ENCODE assay signal across 17 cellular contexts in the genomic region with DNA sequence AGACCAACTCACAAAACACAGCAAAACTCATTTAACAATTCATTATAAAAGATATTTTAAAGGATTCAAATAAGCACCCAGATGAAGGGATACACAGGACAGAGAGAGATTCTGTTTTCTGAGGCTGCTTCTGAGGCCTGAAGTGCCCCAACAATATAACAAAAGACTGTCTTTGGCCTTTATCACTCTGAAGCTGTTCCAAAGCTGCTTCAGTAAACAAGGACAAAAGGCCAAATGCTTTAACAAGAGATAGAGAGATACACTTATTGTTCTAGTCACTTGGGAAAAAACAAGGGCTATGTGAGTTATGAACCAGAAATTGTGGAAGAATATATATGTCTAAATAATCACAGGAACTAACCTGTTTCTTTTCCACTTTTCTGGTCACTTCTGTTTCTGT.
DNase-seq lines count a peak whose midpoint lies in the region; ATAC-seq and TF ChIP-seq lines count a peak whose summit lies in the region.
"Had no signal": no experiment of that assay in that cellular context is flagged by ENCODE, and none has a peak within 500 bp of the region (broad histone marks: within the 10 kb centered on the region; RNA-seq: fewer than 3 reads in every experiment).

No MANE protein-coding gene starts in this region.

- no peak for TF ChIP-seq CTCF in heart left ventricle (IDR thresholded peaks at IDR 0.05)
- TF ChIP-seq CTCF in endodermal cell (conservative IDR thresholded peaks at IDR 0.05): no peak
- no peak for TF ChIP-seq CTCF in neural progenitor cell (IDR thresholded peaks at IDR 0.05)

- no peak for TF ChIP-seq POLR2A in heart left ventricle (IDR thresholded peaks at IDR 0.05)

- ATAC-seq in heart left ventricle: no peak
- ATAC-seq in left ventricle myocardium superior: no peak
- no peak for ATAC-seq in GM18511 (IDR thresholded peaks at IDR 0.05; ENCODE audit: unreplicated experiment)
- no peak for ATAC-seq in HG03139 (IDR thresholded peaks at IDR 0.05; ENCODE audit: unreplicated experiment)
- ATAC-seq in HG03280 (IDR thresholded peaks at IDR 0.05; ENCODE audit: unreplicated experiment): no peak
- ATAC-seq: HCT116 had no signal

- H3K9me3 Mint-ChIP-seq in endodermal cell (peaks cover 16% of the 10 kb centered on the region), neural progenitor cell (peaks cover 6% of the 10 kb centered on the region)

- H3K4me1 ChIP-seq in heart left ventricle (peaks cover 0 to 18% (median 5%) of the 10 kb centered on the region in 12 donors), endodermal cell (ENCODE audit: control insufficient read depth, insufficient read depth, low read length) (peaks cover 18% of the 10 kb centered on the region), neural progenitor cell (peaks cover 36% of the 10 kb centered on the region)
- H3K4me1 ChIP-seq: BLaER1, Caco-2 had no signal

- H3K4me3 Mint-ChIP-seq in endodermal cell (peak overlapping the region; percentile 20), neural progenitor cell (no peak overlapping the region)
- H3K4me3 Mint-ChIP-seq: CD8-positive, alpha-beta memory T cell had no signal

- H3K9ac ChIP-seq in endodermal cell (ENCODE audit: extremely low read depth, low read length, poor library complexity, severe bottlenecking) (no peak overlapping the region), neural progenitor cell (no peak overlapping the region)
- H3K9ac ChIP-seq: BLaER1 had no signal

- H3K79me2 ChIP-seq in neural progenitor cell (ENCODE audit: low read depth): no peaks in the 10 kb centered on the region

- intact Hi-C loops in heart left ventricle (cut with DNase I): no loop called here
- intact Hi-C loops in left ventricle myocardium superior (cut with micrococcal nuclease): no loop called here

- H3K27ac ChIP-seq in heart left ventricle (peak overlapping the region in 9 of 12 donors; percentile 7 to 53 (median 31)), endodermal cell (ENCODE audit: low read depth, low read length) (no peak overlapping the region), neural progenitor cell (no peak overlapping the region)
- H3K27ac ChIP-seq: 22Rv1, BLaER1 had no signal

- H3F3A ChIP-seq in neural progenitor cell (ENCODE audit: low read depth): peaks cover 7% of the 10 kb centered on the region

- peaks cover 2% of the 10 kb centered on the region for H3K36me3 Mint-ChIP-seq in endodermal cell (ENCODE audit: low read depth)
- no peaks in the 10 kb centered on the region for H3K36me3 Mint-ChIP-seq in neural progenitor cell
- H3K36me3 Mint-ChIP-seq: CD8-positive, alpha-beta memory T cell had no signal

- H3K4me2 ChIP-seq in neural progenitor cell: peak overlapping the region; percentile 17
- H3K4me2 ChIP-seq: BLaER1 had no signal

- H3K36me3 ChIP-seq in heart left ventricle (no peaks in the 10 kb centered on the region), endodermal cell (ENCODE audit: control insufficient read depth, insufficient read depth, low read length) (no peaks in the 10 kb centered on the region), neural progenitor cell (no peaks in the 10 kb centered on the region)
- H3K36me3 ChIP-seq: BLaER1 had no signal

- H3K27ac Mint-ChIP-seq in endodermal cell: no peak overlapping the region
- H3K27ac Mint-ChIP-seq in neural progenitor cell: no peak overlapping the region
- H3K27ac Mint-ChIP-seq: CD8-positive, alpha-beta memory T cell had no signal

- no peaks in the 10 kb centered on the region for H3K27me3 ChIP-seq in heart left ventricle
- H3K27me3 ChIP-seq in endodermal cell (ENCODE audit: control insufficient read depth, insufficient read depth, low read length, poor library complexity, severe bottlenecking): no peaks in the 10 kb centered on the region
- H3K27me3 ChIP-seq in neural progenitor cell: no peaks in the 10 kb centered on the region
- H3K27me3 ChIP-seq: BLaER1 had no signal

- H3K9me3 ChIP-seq in heart left ventricle: peaks cover 0 to 15% (median 7%) of the 10 kb centered on the region in 12 donors
- peaks cover 25% of the 10 kb centered on the region for H3K9me3 ChIP-seq in endodermal cell (ENCODE audit: control insufficient read depth, low read length)
- H3K9me3 ChIP-seq in neural progenitor cell (ENCODE audit: low read depth): peaks cover 5% of the 10 kb centered on the region

- DNase-seq in heart left ventricle: no peak
- no peak for DNase-seq in left ventricle myocardium superior
- no peak for DNase-seq in endodermal cell
- peak; percentile 67 for DNase-seq in neural progenitor cell (ENCODE audit: low spot score)
- DNase-seq in superior temporal gyrus (ENCODE audit: extremely low spot score): peak; percentile 36
- DNase-seq: AML-193; Caco-2; CD8-positive, alpha-beta memory T cell; DND-41; GDM1; IMR-90 had no signal

- no peaks in the 10 kb centered on the region for H4K20me1 ChIP-seq in neural progenitor cell (ENCODE audit: low read depth)
- H4K20me1 ChIP-seq: BLaER1 had no signal

- H3K4me1 Mint-ChIP-seq in endodermal cell: peaks cover 35% of the 10 kb centered on the region
- H3K4me1 Mint-ChIP-seq in neural progenitor cell: peaks cover 10% of the 10 kb centered on the region
- H3K4me1 Mint-ChIP-seq: CD8-positive, alpha-beta memory T cell had no signal

- H2AFZ ChIP-seq in neural progenitor cell (replicated peaks): no peak overlapping the region

- H3K27me3 Mint-ChIP-seq in endodermal cell (ENCODE audit: insufficient read depth) (no peaks in the 10 kb centered on the region), neural progenitor cell (ENCODE audit: insufficient read depth, low read depth) (no peaks in the 10 kb centered on the region)

- H3K4me3 ChIP-seq in heart left ventricle: no peak overlapping the region
- H3K4me3 ChIP-seq in endodermal cell (ENCODE audit: low read length): peak overlapping the region; percentile 65
- H3K4me3 ChIP-seq in neural progenitor cell: no peak overlapping the region
- H3K4me3 ChIP-seq: BLaER1 had no signal

Comparison
In these comparisons a context has a peak if more than half of its experiments do, and no peak if none do; other contexts are left out.
1. DNase-seq: peak in neural progenitor cell (single experiment) and superior temporal gyrus (single experiment); none in heart left ventricle (0 of 5), left ventricle myocardium superior (single experiment) and endodermal cell (single experiment).
2. H3K27ac ChIP-seq: peak in heart left ventricle (9 of 12); none in endodermal cell (single experiment) and neural progenitor cell (single experiment).